23 cellular contexts compared by ENCODE assay signal in the genomic region with DNA sequence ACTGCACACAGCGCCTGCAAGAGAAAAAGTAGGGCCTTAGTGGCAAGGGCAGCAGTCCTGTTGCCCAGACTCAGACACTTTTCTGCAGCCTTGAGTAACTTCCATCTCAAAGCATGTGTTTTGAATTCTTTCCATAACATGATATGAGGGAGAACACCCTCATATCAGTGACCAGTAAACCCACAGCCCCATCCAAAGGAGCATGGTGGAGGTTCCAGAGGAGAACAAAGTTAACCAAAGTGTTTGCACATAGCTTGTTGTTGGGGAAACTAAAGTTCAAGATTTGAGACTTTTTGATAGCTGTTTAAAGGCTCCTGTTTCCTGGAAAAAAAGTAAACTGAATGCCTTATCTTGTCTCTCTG.
A peak's percentile ranks its signal among the peaks of the same experiment; 100 is the strongest.
DNase-seq lines count a peak whose midpoint lies in the region; ATAC-seq and TF ChIP-seq lines count a peak whose summit lies in the region.
"Had no signal": no experiment of that assay in that cellular context is flagged by ENCODE, and none has a peak within 500 bp of the region (broad histone marks: within the 10 kb centered on the region; RNA-seq: fewer than 3 reads in every experiment).

No MANE protein-coding gene starts in this region.

- no peaks in the 10 kb centered on the region for H3K79me1 ChIP-seq in neuronal stem cell (ENCODE audit: low read depth, low read length)

- H3K9me3 ChIP-seq in esophagus muscularis mucosa (no peaks in the 10 kb centered on the region), neuronal stem cell (replicated peaks in 1 of 2; ENCODE audit: control insufficient read depth in 2 of 2, insufficient read depth in 1 of 2, low read depth in 1 of 2, low read length in 2 of 2) (no peaks in the 10 kb centered on the region), body of pancreas (no peaks in the 10 kb centered on the region)
- H3K9me3 ChIP-seq: BE2C had no signal

- no peak overlapping the region for H3K27ac Mint-ChIP-seq in stimulated activated effector memory CD8-positive, alpha-beta T cell treated with anti-CD3 and anti-CD28 coated beads, Interleukin-12 subunit alpha, Interleukin-12 subunit beta, amount 100 ng/mL, for 72 hours
- H3K27ac Mint-ChIP-seq: CD14-positive monocyte; CD4-positive, alpha-beta memory T cell; CD4-positive, CD25-positive, alpha-beta regulatory T cell had no signal

- TF ChIP-seq POLR2A in esophagus muscularis mucosa (IDR thresholded peaks at IDR 0.05; ENCODE audit: low read depth) = no peak
- no peak for TF ChIP-seq POLR2A in body of pancreas (IDR thresholded peaks at IDR 0.05)

- H3K4me3 ChIP-seq in esophagus muscularis mucosa = no peak overlapping the region
- H3K4me3 ChIP-seq in neuronal stem cell (ENCODE audit: low read length in 2 of 2) = peak overlapping the region in 1 of 2 donors; percentile 21
- no peak overlapping the region for H3K4me3 ChIP-seq in body of pancreas
- H3K4me3 ChIP-seq: BLaER1 had no signal

- H3K4me1 Mint-ChIP-seq in stimulated activated effector memory CD8-positive, alpha-beta T cell treated with anti-CD3 and anti-CD28 coated beads, Interleukin-12 subunit alpha, Interleukin-12 subunit beta, amount 100 ng/mL, for 72 hours = no peaks in the 10 kb centered on the region
- H3K4me1 Mint-ChIP-seq: CD14-positive monocyte; CD4-positive, CD25-positive, alpha-beta regulatory T cell; CD8-positive, alpha-beta memory T cell had no signal

- H3K18ac ChIP-seq in neuronal stem cell (ENCODE audit: low read length) = peak overlapping the region; percentile 81

- H3K36me3 Mint-ChIP-seq in stimulated activated effector memory CD8-positive, alpha-beta T cell treated with anti-CD3 and anti-CD28 coated beads, Interleukin-12 subunit alpha, Interleukin-12 subunit beta, amount 100 ng/mL, for 72 hours = no peaks in the 10 kb centered on the region
- H3K36me3 Mint-ChIP-seq: CD14-positive monocyte; CD4-positive, alpha-beta memory T cell; CD4-positive, CD25-positive, alpha-beta regulatory T cell; CD8-positive, alpha-beta memory T cell had no signal

- peak overlapping the region; percentile 59 for H2AK5ac ChIP-seq in neuronal stem cell (ENCODE audit: low read depth, low read length)

- peak overlapping the region; percentile 23 for H3K14ac ChIP-seq in neuronal stem cell (ENCODE audit: low read length)

- no peaks in the 10 kb centered on the region for H3K27me3 ChIP-seq in esophagus muscularis mucosa
- H3K27me3 ChIP-seq in neuronal stem cell (ENCODE audit: control insufficient read depth in 3 of 3, insufficient read depth in 3 of 3, low read depth in 1 of 3, low read length in 3 of 3) = peaks cover 0 to 17% (median 0%) of the 10 kb centered on the region in 3 experiments
- H3K27me3 ChIP-seq in body of pancreas = no peaks in the 10 kb centered on the region
- H3K27me3 ChIP-seq: BE2C, BLaER1 had no signal

- no peak for TF ChIP-seq EP300 in esophagus muscularis mucosa (IDR thresholded peaks at IDR 0.05)

- H2BK15ac ChIP-seq in neuronal stem cell (ENCODE audit: low read length) = peak overlapping the region; percentile 61

- no peak overlapping the region for H2BK5ac ChIP-seq in neuronal stem cell (ENCODE audit: low read length)

- peak overlapping the region; percentile 29 for H3K23ac ChIP-seq in neuronal stem cell (ENCODE audit: low read depth, low read length, poor library complexity)

- peak; percentile 55 for DNase-seq in esophagus muscularis mucosa (ENCODE audit: extremely low spot score)
- DNase-seq in neuronal stem cell (ENCODE audit: low spot score) = no peak
- no peak for DNase-seq in stimulated activated effector memory CD8-positive, alpha-beta T cell treated with anti-CD3 and anti-CD28 coated beads, Interleukin-12 subunit alpha, Interleukin-12 subunit beta, amount 100 ng/mL, for 72 hours (ENCODE audit: low spot score in 2 of 2)
- DNase-seq in body of pancreas = no peak
- no peak for DNase-seq in NCI-H1436 (lab: John Stamatoyannopoulos, UW)
- no peak for DNase-seq in NCI-H2171 (lab: John Stamatoyannopoulos, UW)
- DNase-seq: 8988T; ACHN; BE2C; C1 segment of cervical spinal cord; CD4-positive, alpha-beta memory T cell; CD4-positive, CD25-positive, alpha-beta regulatory T cell; CD8-positive, alpha-beta memory T cell; COR-L47; DMS 273 treated with DMSO at 0.1 percent for 48 hours; DMS153; DMS53; DMS79; DND-41; EL; GDM1 had no signal

- no peak overlapping the region for H2BK12ac ChIP-seq in neuronal stem cell (ENCODE audit: low read length)

- H4K91ac ChIP-seq in neuronal stem cell (ENCODE audit: low read depth, low read length, poor library complexity) = no peak overlapping the region

- H3K27ac ChIP-seq in esophagus muscularis mucosa (replicated peaks in 1 of 4) = no peak overlapping the region
- no peak overlapping the region for H3K27ac ChIP-seq in neuronal stem cell (replicated peaks; ENCODE audit: low read length)
- H3K27ac ChIP-seq in body of pancreas = no peak overlapping the region
- H3K27ac ChIP-seq: BLaER1 had no signal

- no peak overlapping the region for H4K8ac ChIP-seq in neuronal stem cell (ENCODE audit: low read depth, low read length)

- no peak overlapping the region for H2BK120ac ChIP-seq in neuronal stem cell (ENCODE audit: low read depth, low read length)

- TF ChIP-seq CTCF in esophagus muscularis mucosa (IDR thresholded peaks at IDR 0.05) (no peak), body of pancreas (IDR thresholded peaks at IDR 0.05) (no peak)

- peaks cover 0 to 7% (median 0%) of the 10 kb centered on the region in 4 donors for H3K4me1 ChIP-seq in esophagus muscularis mucosa
- H3K4me1 ChIP-seq in neuronal stem cell (ENCODE audit: control insufficient read depth in 2 of 2, insufficient read depth in 1 of 2, low read depth in 1 of 2, low read length in 2 of 2) = peaks cover 0 to 7% of the 10 kb centered on the region in 2 donors
- H3K4me1 ChIP-seq in body of pancreas = peaks cover 9% of the 10 kb centered on the region

- no peak overlapping the region for H3K9ac ChIP-seq in neuronal stem cell (ENCODE audit: low read depth, low read length, poor library complexity)
- H3K9ac ChIP-seq: BLaER1 had no signal

- H3K4ac ChIP-seq in neuronal stem cell (ENCODE audit: low read length) = no peak overlapping the region

- 80% methylated on average over 1 of the region's 1 CpG for WGBS in esophagus muscularis mucosa
- whole genome bisulfite sequencing in neuronal stem cell (ENCODE audit: extremely low coverage in 2 of 2, insufficient read length in 2 of 2, insufficient replicate concordance in 1 of 2), 2 donors = no CpG with 5 or more reads among the region's 1 CpG
- WGBS in body of pancreas, 2 donors = 89% methylated on average over 1 of the region's 1 CpG; no CpG with 5 or more reads in 1 of the 2 donors

- ATAC-seq in stimulated activated effector memory CD8-positive, alpha-beta T cell treated with anti-CD3 and anti-CD28 coated beads, Interleukin-12 subunit alpha, Interleukin-12 subunit beta, amount 100 ng/mL, for 72 hours = peak; percentile 5
- no peak for ATAC-seq in body of pancreas

- no peak overlapping the region for H3K4me3 Mint-ChIP-seq in stimulated activated effector memory CD8-positive, alpha-beta T cell treated with anti-CD3 and anti-CD28 coated beads, Interleukin-12 subunit alpha, Interleukin-12 subunit beta, amount 100 ng/mL, for 72 hours
- H3K4me3 Mint-ChIP-seq: CD14-positive monocyte; CD4-positive, alpha-beta memory T cell; CD4-positive, CD25-positive, alpha-beta regulatory T cell; CD8-positive, alpha-beta memory T cell had no signal

- intact Hi-C loops in esophagus muscularis mucosa (cut with DNase I) (no loop called here), body of pancreas (cut with DNase I) (no loop called here)

- no peak overlapping the region for H3K4me2 ChIP-seq in neuronal stem cell (ENCODE audit: insufficient read depth, low read length, poor library complexity, severe bottlenecking)
- H3K4me2 ChIP-seq: BLaER1 had no signal

- no peak overlapping the region for H2AFZ ChIP-seq in neuronal stem cell (ENCODE audit: low read length)

- H3K36me3 ChIP-seq in esophagus muscularis mucosa (no peaks in the 10 kb centered on the region), neuronal stem cell (replicated peaks in 1 of 2; ENCODE audit: control insufficient read depth in 2 of 2, insufficient read depth in 2 of 2, low read length in 2 of 2) (no peaks in the 10 kb centered on the region), body of pancreas (replicated peaks in 1 of 2; ENCODE audit: insufficient read depth in 1 of 2, low read depth in 2 of 2) (no peaks in the 10 kb centered on the region)
- H3K36me3 ChIP-seq: BE2C, BLaER1 had no signal

- H3K9me3 Mint-ChIP-seq in stimulated activated effector memory CD8-positive, alpha-beta T cell treated with anti-CD3 and anti-CD28 coated beads, Interleukin-12 subunit alpha, Interleukin-12 subunit beta, amount 100 ng/mL, for 72 hours = no peaks in the 10 kb centered on the region
